ENCODE assay signal across 1 cellular context in the genomic region with DNA sequence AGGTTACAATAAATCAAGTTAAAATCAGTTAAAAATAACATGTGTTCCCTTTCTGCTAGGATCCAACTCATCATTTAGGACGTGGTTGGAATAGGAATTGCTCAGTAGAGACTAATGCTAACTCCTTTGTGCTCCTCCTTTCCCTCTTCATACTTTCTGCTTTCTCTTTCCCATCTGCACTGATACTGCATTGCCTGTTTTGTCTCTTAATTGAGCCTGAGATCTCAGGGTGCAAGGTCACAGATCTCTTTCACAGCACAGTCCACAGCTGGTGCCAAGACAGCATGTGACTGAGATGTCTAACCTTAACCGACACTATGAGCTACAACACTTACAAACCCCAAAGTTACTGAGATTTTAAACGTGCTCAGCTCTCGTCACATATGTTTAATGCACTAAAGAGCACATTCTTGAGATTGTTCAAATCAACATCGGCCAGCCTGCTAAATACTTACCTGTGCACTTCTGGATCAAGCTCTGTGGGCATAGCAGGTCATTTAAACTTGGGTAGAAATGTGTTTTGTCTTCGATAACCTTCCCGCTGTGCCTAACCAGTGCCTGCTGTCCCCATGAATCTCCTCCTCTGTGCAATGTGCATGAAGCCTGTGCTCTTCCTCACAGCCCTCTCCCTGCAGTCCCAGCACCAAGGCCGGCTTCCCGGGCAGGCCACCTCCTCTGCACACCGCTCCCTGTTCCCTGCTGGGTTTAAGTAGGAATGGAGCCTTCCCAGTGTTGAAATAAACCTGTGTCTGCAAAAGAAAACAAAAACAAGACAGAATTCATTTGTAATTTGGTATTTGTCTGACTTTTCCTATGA.
TF ChIP-seq lines count a peak whose summit lies in the region.

No MANE protein-coding gene starts in this region.

TF ChIP-seq in H1, 55 proteins besides CTCF, POLR2A, EP300 and RAD21:
- TF ChIP-seq SIX5 (IDR thresholded peaks at IDR 0.05; ENCODE audit: low read depth, low read length) (no peak), GTF2F1 (IDR thresholded peaks at IDR 0.05; ENCODE audit: borderline replicate concordance, low read depth, low read length) (no peak), SIRT6 (IDR thresholded peaks at IDR 0.05; ENCODE audit: low read length) (no peak), SP2 (IDR thresholded peaks at IDR 0.05; ENCODE audit: low read length) (no peak), POU5F1 (IDR thresholded peaks at IDR 0.05; ENCODE audit: low read depth, low read length) (no peak), CHD2 (IDR thresholded peaks at IDR 0.05; ENCODE audit: low read length) (no peak), JUND (IDR thresholded peaks at IDR 0.05; ENCODE audit: low read length) (no peak), CEBPB (IDR thresholded peaks at IDR 0.05; ENCODE audit: low read depth, low read length) (no peak), SUZ12 (IDR thresholded peaks at IDR 0.05; ENCODE audit: low read length) (no peak), ASH2L (IDR thresholded peaks at IDR 0.05; ENCODE audit: low read length) (no peak), MAFK (IDR thresholded peaks at IDR 0.05; ENCODE audit: low read depth, low read length) (no peak), HDAC2 (IDR thresholded peaks at IDR 0.05; ENCODE audit: borderline replicate concordance in 1 of 2, low read depth in 2 of 2, low read length in 2 of 2) (no peak)
- TF ChIP-seq, protein P1, sequence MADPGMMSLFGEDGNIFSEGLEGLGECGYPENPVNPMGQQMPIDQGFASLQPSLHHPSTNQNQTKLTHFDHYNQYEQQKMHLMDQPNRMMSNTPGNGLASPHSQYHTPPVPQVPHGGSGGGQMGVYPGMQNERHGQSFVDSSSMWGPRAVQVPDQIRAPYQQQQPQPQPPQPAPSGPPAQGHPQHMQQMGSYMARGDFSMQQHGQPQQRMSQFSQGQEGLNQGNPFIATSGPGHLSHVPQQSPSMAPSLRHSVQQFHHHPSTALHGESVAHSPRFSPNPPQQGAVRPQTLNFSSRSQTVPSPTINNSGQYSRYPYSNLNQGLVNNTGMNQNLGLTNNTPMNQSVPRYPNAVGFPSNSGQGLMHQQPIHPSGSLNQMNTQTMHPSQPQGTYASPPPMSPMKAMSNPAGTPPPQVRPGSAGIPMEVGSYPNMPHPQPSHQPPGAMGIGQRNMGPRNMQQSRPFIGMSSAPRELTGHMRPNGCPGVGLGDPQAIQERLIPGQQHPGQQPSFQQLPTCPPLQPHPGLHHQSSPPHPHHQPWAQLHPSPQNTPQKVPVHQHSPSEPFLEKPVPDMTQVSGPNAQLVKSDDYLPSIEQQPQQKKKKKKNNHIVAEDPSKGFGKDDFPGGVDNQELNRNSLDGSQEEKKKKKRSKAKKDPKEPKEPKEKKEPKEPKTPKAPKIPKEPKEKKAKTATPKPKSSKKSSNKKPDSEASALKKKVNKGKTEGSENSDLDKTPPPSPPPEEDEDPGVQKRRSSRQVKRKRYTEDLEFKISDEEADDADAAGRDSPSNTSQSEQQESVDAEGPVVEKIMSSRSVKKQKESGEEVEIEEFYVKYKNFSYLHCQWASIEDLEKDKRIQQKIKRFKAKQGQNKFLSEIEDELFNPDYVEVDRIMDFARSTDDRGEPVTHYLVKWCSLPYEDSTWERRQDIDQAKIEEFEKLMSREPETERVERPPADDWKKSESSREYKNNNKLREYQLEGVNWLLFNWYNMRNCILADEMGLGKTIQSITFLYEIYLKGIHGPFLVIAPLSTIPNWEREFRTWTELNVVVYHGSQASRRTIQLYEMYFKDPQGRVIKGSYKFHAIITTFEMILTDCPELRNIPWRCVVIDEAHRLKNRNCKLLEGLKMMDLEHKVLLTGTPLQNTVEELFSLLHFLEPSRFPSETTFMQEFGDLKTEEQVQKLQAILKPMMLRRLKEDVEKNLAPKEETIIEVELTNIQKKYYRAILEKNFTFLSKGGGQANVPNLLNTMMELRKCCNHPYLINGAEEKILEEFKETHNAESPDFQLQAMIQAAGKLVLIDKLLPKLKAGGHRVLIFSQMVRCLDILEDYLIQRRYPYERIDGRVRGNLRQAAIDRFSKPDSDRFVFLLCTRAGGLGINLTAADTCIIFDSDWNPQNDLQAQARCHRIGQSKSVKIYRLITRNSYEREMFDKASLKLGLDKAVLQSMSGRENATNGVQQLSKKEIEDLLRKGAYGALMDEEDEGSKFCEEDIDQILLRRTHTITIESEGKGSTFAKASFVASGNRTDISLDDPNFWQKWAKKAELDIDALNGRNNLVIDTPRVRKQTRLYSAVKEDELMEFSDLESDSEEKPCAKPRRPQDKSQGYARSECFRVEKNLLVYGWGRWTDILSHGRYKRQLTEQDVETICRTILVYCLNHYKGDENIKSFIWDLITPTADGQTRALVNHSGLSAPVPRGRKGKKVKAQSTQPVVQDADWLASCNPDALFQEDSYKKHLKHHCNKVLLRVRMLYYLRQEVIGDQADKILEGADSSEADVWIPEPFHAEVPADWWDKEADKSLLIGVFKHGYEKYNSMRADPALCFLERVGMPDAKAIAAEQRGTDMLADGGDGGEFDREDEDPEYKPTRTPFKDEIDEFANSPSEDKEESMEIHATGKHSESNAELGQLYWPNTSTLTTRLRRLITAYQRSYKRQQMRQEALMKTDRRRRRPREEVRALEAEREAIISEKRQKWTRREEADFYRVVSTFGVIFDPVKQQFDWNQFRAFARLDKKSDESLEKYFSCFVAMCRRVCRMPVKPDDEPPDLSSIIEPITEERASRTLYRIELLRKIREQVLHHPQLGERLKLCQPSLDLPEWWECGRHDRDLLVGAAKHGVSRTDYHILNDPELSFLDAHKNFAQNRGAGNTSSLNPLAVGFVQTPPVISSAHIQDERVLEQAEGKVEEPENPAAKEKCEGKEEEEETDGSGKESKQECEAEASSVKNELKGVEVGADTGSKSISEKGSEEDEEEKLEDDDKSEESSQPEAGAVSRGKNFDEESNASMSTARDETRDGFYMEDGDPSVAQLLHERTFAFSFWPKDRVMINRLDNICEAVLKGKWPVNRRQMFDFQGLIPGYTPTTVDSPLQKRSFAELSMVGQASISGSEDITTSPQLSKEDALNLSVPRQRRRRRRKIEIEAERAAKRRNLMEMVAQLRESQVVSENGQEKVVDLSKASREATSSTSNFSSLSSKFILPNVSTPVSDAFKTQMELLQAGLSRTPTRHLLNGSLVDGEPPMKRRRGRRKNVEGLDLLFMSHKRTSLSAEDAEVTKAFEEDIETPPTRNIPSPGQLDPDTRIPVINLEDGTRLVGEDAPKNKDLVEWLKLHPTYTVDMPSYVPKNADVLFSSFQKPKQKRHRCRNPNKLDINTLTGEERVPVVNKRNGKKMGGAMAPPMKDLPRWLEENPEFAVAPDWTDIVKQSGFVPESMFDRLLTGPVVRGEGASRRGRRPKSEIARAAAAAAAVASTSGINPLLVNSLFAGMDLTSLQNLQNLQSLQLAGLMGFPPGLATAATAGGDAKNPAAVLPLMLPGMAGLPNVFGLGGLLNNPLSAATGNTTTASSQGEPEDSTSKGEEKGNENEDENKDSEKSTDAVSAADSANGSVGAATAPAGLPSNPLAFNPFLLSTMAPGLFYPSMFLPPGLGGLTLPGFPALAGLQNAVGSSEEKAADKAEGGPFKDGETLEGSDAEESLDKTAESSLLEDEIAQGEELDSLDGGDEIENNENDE (IDR thresholded peaks at IDR 0.05; ENCODE audit: insufficient replicate concordance, low read length): no peak
- TF ChIP-seq, protein P2, sequence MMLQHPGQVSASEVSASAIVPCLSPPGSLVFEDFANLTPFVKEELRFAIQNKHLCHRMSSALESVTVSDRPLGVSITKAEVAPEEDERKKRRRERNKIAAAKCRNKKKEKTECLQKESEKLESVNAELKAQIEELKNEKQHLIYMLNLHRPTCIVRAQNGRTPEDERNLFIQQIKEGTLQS (IDR thresholded peaks at IDR 0.05; ENCODE audit: insufficient read depth, low read depth, low read length): no peak
